In genomic region chr3:177802151-177802900, GRCh38 we compare ENCODE assay signal across 1 cellular context.
TF ChIP-seq lines count a peak whose summit lies in the region.

No MANE protein-coding gene starts in this region.

TF ChIP-seq in GM23338, 12 proteins besides CTCF, POLR2A, EP300 and RAD21 (continued from another document):
- TF ChIP-seq ETS1 (IDR thresholded peaks at IDR 0.05), result no peak
- TF ChIP-seq ZNF114 (CRISPR knock-in tag; IDR thresholded peaks at IDR 0.05), result no peak
- TF ChIP-seq CREB1 (CRISPR knock-in tag; IDR thresholded peaks at IDR 0.05; ENCODE audit: low read depth), result no peak
